Comparison of ENCODE assay signal across 1 cellular context in the genomic region with DNA sequence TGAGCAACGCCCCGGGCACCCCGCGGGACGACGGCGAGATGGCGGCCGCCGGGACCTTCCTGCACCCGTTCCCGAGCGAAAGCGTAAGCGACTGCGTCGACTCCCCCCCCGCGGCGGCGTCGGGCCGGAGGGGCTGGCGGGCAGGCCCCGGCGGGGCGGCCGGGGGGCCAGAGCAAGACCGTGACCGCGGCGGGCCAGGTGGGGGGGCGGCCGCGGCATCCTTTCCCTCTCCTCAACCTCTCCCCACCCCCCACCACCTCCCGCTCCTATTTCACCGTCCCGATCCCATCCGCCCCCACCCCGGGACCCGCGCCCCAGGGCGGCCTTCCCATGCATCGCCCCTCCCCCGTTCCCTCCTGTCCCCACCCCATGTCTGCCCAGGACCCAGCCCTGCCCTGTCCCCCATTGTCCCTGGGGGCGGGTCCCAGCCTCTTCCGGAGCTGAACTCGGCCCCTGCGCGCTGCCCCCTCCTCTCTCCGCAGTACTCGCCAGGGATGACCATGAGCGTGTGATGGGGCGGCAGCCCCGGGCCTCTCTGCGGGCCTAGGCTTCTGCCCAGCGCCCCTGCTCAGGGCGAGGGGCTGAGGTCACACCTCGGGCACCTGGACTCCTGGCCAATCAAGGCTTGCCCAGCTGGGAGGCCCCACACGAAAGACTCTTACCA.
TF ChIP-seq lines count a peak whose summit lies in the region.

No MANE protein-coding gene starts in this region.

TF ChIP-seq in K562, 482 proteins besides CTCF, POLR2A, EP300 and RAD21 (continued from another document and continues in another):
- TF ChIP-seq TFE3 (CRISPR knock-in tag; IDR thresholded peaks at IDR 0.05) (no peak), SPI1 (IDR thresholded peaks at IDR 0.05; ENCODE audit: borderline replicate concordance, low read depth, low read length) (no peak), MAZ (CRISPR knock-in tag; conservative IDR thresholded peaks at IDR 0.05 in 1 of 2, IDR thresholded peaks at IDR 0.05 in 1 of 2) (peak in 1 of 2 experiments; percentile 19; a peak in 2 of 4 replicates), CHD7 (IDR thresholded peaks at IDR 0.05; ENCODE audit: low read depth, low read length) (no peak), SUPT5H (IDR thresholded peaks at IDR 0.05) (peak; percentile 77; the same call in 1 of the 2 replicates), CBFA2T3 (IDR thresholded peaks at IDR 0.05) (no peak), POLR2B (IDR thresholded peaks at IDR 0.05; ENCODE audit: low read depth, partially characterized antibody) (peak; percentile 35), POLR2G (IDR thresholded peaks at IDR 0.05; ENCODE audit: low read depth, low read length) (peak; percentile 56), STAT5B (CRISPR knock-in tag; IDR thresholded peaks at IDR 0.05) (no peak), TBL1XR1 (IDR thresholded peaks at IDR 0.05; ENCODE audit: low read length in 2 of 2) (no peak), ZNF444 (CRISPR knock-in tag; IDR thresholded peaks at IDR 0.05) (no peak), NR2C1 (IDR thresholded peaks at IDR 0.05) (no peak), NR2C1 (tag; IDR thresholded peaks at IDR 0.05) (no peak), HDAC8 (tag; IDR thresholded peaks at IDR 0.05) (no peak), ZNF583 (CRISPR knock-in tag; IDR thresholded peaks at IDR 0.05) (no peak), ZZZ3 (IDR thresholded peaks at IDR 0.05) (no peak), ZNF212 (CRISPR knock-in tag; IDR thresholded peaks at IDR 0.05) (no peak), ZNF280B (CRISPR knock-in tag; IDR thresholded peaks at IDR 0.05) (no peak), HMG20B (CRISPR knock-in tag; IDR thresholded peaks at IDR 0.05) (0 out of 2 replicates have a peak, but pooled peaks have one; percentile 75), BHLHE40 (IDR thresholded peaks at IDR 0.05; ENCODE audit: low read length) (no peak), ZC3H11A (IDR thresholded peaks at IDR 0.05; ENCODE audit: low read depth, low read length) (no peak), ZNF232 (CRISPR knock-in tag; IDR thresholded peaks at IDR 0.05) (no peak), ZNF717 (CRISPR knock-in tag; IDR thresholded peaks at IDR 0.05) (0 out of 2 replicates have a peak, but pooled peaks have one; percentile 56), ZNF561 (CRISPR knock-in tag; conservative IDR thresholded peaks at IDR 0.05) (no peak), XRCC3 (IDR thresholded peaks at IDR 0.05) (no peak), ZNF584 (CRISPR knock-in tag; IDR thresholded peaks at IDR 0.05; ENCODE audit: low read depth) (no peak), RBM22 (IDR thresholded peaks at IDR 0.05; ENCODE audit: low read depth, low read length, poor library complexity, severe bottlenecking) (peak; percentile 81), PKNOX1 (IDR thresholded peaks at IDR 0.05) (no peak)
- TF ChIP-seq, protein P1, sequence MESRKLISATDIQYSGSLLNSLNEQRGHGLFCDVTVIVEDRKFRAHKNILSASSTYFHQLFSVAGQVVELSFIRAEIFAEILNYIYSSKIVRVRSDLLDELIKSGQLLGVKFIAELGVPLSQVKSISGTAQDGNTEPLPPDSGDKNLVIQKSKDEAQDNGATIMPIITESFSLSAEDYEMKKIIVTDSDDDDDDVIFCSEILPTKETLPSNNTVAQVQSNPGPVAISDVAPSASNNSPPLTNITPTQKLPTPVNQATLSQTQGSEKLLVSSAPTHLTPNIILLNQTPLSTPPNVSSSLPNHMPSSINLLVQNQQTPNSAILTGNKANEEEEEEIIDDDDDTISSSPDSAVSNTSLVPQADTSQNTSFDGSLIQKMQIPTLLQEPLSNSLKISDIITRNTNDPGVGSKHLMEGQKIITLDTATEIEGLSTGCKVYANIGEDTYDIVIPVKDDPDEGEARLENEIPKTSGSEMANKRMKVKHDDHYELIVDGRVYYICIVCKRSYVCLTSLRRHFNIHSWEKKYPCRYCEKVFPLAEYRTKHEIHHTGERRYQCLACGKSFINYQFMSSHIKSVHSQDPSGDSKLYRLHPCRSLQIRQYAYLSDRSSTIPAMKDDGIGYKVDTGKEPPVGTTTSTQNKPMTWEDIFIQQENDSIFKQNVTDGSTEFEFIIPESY (CRISPR knock-in tag; IDR thresholded peaks at IDR 0.05), result no peak
- TF ChIP-seq, protein P2, sequence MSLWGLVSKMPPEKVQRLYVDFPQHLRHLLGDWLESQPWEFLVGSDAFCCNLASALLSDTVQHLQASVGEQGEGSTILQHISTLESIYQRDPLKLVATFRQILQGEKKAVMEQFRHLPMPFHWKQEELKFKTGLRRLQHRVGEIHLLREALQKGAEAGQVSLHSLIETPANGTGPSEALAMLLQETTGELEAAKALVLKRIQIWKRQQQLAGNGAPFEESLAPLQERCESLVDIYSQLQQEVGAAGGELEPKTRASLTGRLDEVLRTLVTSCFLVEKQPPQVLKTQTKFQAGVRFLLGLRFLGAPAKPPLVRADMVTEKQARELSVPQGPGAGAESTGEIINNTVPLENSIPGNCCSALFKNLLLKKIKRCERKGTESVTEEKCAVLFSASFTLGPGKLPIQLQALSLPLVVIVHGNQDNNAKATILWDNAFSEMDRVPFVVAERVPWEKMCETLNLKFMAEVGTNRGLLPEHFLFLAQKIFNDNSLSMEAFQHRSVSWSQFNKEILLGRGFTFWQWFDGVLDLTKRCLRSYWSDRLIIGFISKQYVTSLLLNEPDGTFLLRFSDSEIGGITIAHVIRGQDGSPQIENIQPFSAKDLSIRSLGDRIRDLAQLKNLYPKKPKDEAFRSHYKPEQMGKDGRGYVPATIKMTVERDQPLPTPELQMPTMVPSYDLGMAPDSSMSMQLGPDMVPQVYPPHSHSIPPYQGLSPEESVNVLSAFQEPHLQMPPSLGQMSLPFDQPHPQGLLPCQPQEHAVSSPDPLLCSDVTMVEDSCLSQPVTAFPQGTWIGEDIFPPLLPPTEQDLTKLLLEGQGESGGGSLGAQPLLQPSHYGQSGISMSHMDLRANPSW (CRISPR knock-in tag; IDR thresholded peaks at IDR 0.05), result no peak
- TF ChIP-seq, protein P3, sequence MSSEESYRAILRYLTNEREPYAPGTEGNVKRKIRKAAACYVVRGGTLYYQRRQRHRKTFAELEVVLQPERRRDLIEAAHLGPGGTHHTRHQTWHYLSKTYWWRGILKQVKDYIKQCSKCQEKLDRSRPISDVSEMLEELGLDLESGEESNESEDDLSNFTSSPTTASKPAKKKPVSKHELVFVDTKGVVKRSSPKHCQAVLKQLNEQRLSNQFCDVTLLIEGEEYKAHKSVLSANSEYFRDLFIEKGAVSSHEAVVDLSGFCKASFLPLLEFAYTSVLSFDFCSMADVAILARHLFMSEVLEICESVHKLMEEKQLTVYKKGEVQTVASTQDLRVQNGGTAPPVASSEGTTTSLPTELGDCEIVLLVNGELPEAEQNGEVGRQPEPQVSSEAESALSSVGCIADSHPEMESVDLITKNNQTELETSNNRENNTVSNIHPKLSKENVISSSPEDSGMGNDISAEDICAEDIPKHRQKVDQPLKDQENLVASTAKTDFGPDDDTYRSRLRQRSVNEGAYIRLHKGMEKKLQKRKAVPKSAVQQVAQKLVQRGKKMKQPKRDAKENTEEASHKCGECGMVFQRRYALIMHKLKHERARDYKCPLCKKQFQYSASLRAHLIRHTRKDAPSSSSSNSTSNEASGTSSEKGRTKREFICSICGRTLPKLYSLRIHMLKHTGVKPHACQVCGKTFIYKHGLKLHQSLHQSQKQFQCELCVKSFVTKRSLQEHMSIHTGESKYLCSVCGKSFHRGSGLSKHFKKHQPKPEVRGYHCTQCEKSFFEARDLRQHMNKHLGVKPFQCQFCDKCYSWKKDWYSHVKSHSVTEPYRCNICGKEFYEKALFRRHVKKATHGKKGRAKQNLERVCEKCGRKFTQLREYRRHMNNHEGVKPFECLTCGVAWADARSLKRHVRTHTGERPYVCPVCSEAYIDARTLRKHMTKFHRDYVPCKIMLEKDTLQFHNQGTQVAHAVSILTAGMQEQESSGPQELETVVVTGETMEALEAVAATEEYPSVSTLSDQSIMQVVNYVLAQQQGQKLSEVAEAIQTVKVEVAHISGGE (CRISPR knock-in tag; IDR thresholded peaks at IDR 0.05), result no peak
